In the genomic region with DNA sequence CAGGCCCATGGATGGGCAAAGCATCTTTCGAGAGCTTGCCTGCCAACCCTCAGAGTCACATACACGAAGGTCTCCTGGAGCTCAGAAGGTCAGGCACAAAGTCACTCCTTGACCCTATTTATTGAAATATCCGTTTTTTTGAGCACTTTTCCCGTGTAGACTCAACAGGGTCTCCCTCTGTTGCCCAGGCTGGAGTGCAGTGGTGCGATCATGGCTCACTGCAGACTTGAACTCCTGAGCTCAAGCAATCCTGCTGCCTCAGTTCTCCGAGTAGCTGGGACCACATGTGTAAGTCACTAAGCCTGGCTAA, we compare ENCODE assay signal across 17 cellular contexts.
A peak's percentile ranks its signal among the peaks of the same experiment; 100 is the strongest.
DNase-seq lines count a peak whose midpoint lies in the region; ATAC-seq and TF ChIP-seq lines count a peak whose summit lies in the region.
"Had no signal": no experiment of that assay in that cellular context is flagged by ENCODE, and none has a peak within 500 bp of the region (broad histone marks: within the 10 kb centered on the region; RNA-seq: fewer than 3 reads in every experiment).

No MANE protein-coding gene starts in this region.

- H3K79me2 ChIP-seq in osteoblast (ENCODE audit: insufficient read depth, low read length) = no peaks in the 10 kb centered on the region

- H3K4me1 ChIP-seq in osteoblast (ENCODE audit: insufficient read depth, low read length) = no peaks in the 10 kb centered on the region
- H3K4me1 ChIP-seq: BLaER1 treated with 17β-estradiol and CSF1 and Interleukin-3, amounts not matched to agents 10 nM and 100 nM had no signal

- no peak overlapping the region for H2AFZ ChIP-seq in osteoblast (ENCODE audit: low read length)
- H2AFZ ChIP-seq: GM23338 had no signal

- H3K27ac ChIP-seq in WERI-Rb-1 = no peak overlapping the region
- no peak overlapping the region for H3K27ac ChIP-seq in osteoblast (ENCODE audit: low read depth, low read length)
- H3K27ac ChIP-seq: BLaER1 treated with 17β-estradiol and CSF1 and Interleukin-3, amounts not matched to agents 10 nM and 100 nM; HL-60 had no signal

- peaks cover 12% of the 10 kb centered on the region for H3K36me3 ChIP-seq in WERI-Rb-1
- H3K36me3 ChIP-seq in osteoblast (ENCODE audit: insufficient read depth, low read length) = peaks cover 19% of the 10 kb centered on the region

- no peaks in the 10 kb centered on the region for H3K4me1 Mint-ChIP-seq in activated naive CD8-positive, alpha-beta T cell (ENCODE audit: low read depth)
- H3K4me1 Mint-ChIP-seq in activated naive CD8-positive, alpha-beta T cell treated with anti-CD3 and anti-CD28 coated beads, Interleukin-2, amount 50 U/mL, for 24 hours = no peaks in the 10 kb centered on the region
- H3K4me1 Mint-ChIP-seq in chondrocyte (ENCODE audit: low read depth) = no peaks in the 10 kb centered on the region
- H3K4me1 Mint-ChIP-seq: B cell had no signal

- no peaks in the 10 kb centered on the region for H3K27me3 Mint-ChIP-seq in activated naive CD8-positive, alpha-beta T cell
- H3K27me3 Mint-ChIP-seq in activated naive CD8-positive, alpha-beta T cell treated with anti-CD3 and anti-CD28 coated beads, Interleukin-2, amount 50 U/mL, for 24 hours = no peaks in the 10 kb centered on the region
- no peaks in the 10 kb centered on the region for H3K27me3 Mint-ChIP-seq in chondrocyte (ENCODE audit: low read depth)
- H3K27me3 Mint-ChIP-seq: B cell had no signal

- no peak for TF ChIP-seq CTCF in WERI-Rb-1 (IDR thresholded peaks at IDR 0.05; ENCODE audit: low read depth, low read length)
- TF ChIP-seq CTCF in chondrocyte (IDR thresholded peaks at IDR 0.05) = no peak
- no peak for TF ChIP-seq CTCF in osteoblast (IDR thresholded peaks at IDR 0.05; ENCODE audit: extremely low read depth, low read depth, low read length)

- H3K4me3 Mint-ChIP-seq in activated naive CD8-positive, alpha-beta T cell = no peak overlapping the region
- no peak overlapping the region for H3K4me3 Mint-ChIP-seq in activated naive CD8-positive, alpha-beta T cell treated with anti-CD3 and anti-CD28 coated beads, Interleukin-2, amount 50 U/mL, for 24 hours
- no peak overlapping the region for H3K4me3 Mint-ChIP-seq in chondrocyte (ENCODE audit: unreplicated experiment)
- H3K4me3 Mint-ChIP-seq: B cell; CD8-positive, alpha-beta T cell; GM23338; HFFc6 had no signal

- no peaks in the 10 kb centered on the region for H3K36me3 Mint-ChIP-seq in activated naive CD8-positive, alpha-beta T cell
- H3K36me3 Mint-ChIP-seq in activated naive CD8-positive, alpha-beta T cell treated with anti-CD3 and anti-CD28 coated beads, Interleukin-2, amount 50 U/mL, for 24 hours (ENCODE audit: low read depth) = peaks cover 6% of the 10 kb centered on the region
- peaks cover 9% of the 10 kb centered on the region for H3K36me3 Mint-ChIP-seq in chondrocyte (ENCODE audit: low read depth)

- H3K9me3 ChIP-seq in WERI-Rb-1 (ENCODE audit: severe bottlenecking) (no peaks in the 10 kb centered on the region), osteoblast (ENCODE audit: low read depth, low read length) (no peaks in the 10 kb centered on the region)

- peaks cover 4% of the 10 kb centered on the region for H4K20me1 ChIP-seq in osteoblast (ENCODE audit: insufficient read depth, low read length)

- no peak overlapping the region for H3K4me2 ChIP-seq in osteoblast (ENCODE audit: insufficient read depth, low read length)
- H3K4me2 ChIP-seq: BLaER1 treated with 17β-estradiol and CSF1 and Interleukin-3, amounts not matched to agents 10 nM and 100 nM; GM23338 had no signal

- H3K27ac Mint-ChIP-seq in activated naive CD8-positive, alpha-beta T cell = peak overlapping the region; percentile 13
- H3K27ac Mint-ChIP-seq in activated naive CD8-positive, alpha-beta T cell treated with anti-CD3 and anti-CD28 coated beads, Interleukin-2, amount 50 U/mL, for 24 hours = no peak overlapping the region
- no peak overlapping the region for H3K27ac Mint-ChIP-seq in chondrocyte (ENCODE audit: unreplicated experiment)
- H3K27ac Mint-ChIP-seq: B cell; CD8-positive, alpha-beta T cell; GM23338; HFFc6 had no signal

- no peak for ATAC-seq in activated naive CD8-positive, alpha-beta T cell treated with anti-CD3 and anti-CD28 coated beads, Interleukin-2, amount 50 U/mL, for 24 hours
- ATAC-seq in stimulated activated naive CD8-positive, alpha-beta T cell treated with anti-CD3 and anti-CD28 coated beads, Interleukin-15, Interleukin-2, amounts not matched to agents 100 U/mL and 50 U/mL, for 24 hours = no peak
- ATAC-seq: CD8-positive, alpha-beta T cell; GM23338; HCT116 had no signal

- H3K27me3 ChIP-seq in WERI-Rb-1 (ENCODE audit: insufficient read depth, low read depth, severe bottlenecking) (no peaks in the 10 kb centered on the region), osteoblast (ENCODE audit: insufficient read depth, low read length) (no peaks in the 10 kb centered on the region)
- H3K27me3 ChIP-seq: BLaER1 treated with 17β-estradiol and CSF1 and Interleukin-3, amounts not matched to agents 10 nM and 100 nM had no signal

- no peak for DNase-seq in activated naive CD8-positive, alpha-beta T cell treated with anti-CD3 and anti-CD28 coated beads, Interleukin-2, amount 50 U/mL, for 24 hours
- DNase-seq in WERI-Rb-1 = peak; percentile 5
- DNase-seq in chondrocyte (ENCODE audit: low spot score) = peak; percentile 13
- peak; percentile 73 for DNase-seq in osteoblast (ENCODE audit: insufficient read length, low spot score, missing footprints)
- DNase-seq in NCI-H2196 (lab: John Stamatoyannopoulos, UW; ENCODE audit: unreplicated experiment) = no peak
- DNase-seq in stimulated activated naive CD8-positive, alpha-beta T cell treated with anti-CD3 and anti-CD28 coated beads, Interleukin-15, Interleukin-2, amounts not matched to agents 100 U/mL and 50 U/mL, for 24 hours = no peak
- DNase-seq: Calu3, DMS79 treated with DMSO at 0.1 percent for 48 hours, GF-D8, HFFc6 had no signal

- H3K4me3 ChIP-seq in WERI-Rb-1 (ENCODE audit: low read depth, low read length) (no peak overlapping the region), osteoblast (ENCODE audit: insufficient read depth, low read length) (no peak overlapping the region)
- H3K4me3 ChIP-seq: BLaER1 treated with 17β-estradiol and CSF1 and Interleukin-3, amounts not matched to agents 10 nM and 100 nM; GM23338 had no signal

- no peaks in the 10 kb centered on the region for H3K9me3 Mint-ChIP-seq in activated naive CD8-positive, alpha-beta T cell (ENCODE audit: low read depth)
- no peaks in the 10 kb centered on the region for H3K9me3 Mint-ChIP-seq in activated naive CD8-positive, alpha-beta T cell treated with anti-CD3 and anti-CD28 coated beads, Interleukin-2, amount 50 U/mL, for 24 hours
- no peaks in the 10 kb centered on the region for H3K9me3 Mint-ChIP-seq in chondrocyte (ENCODE audit: low read depth)
- H3K9me3 Mint-ChIP-seq: CD8-positive, alpha-beta T cell; HFFc6 had no signal

Comparison
In these comparisons a context has a peak if more than half of its experiments do, and no peak if none do; other contexts are left out.
1. DNase-seq: peak in WERI-Rb-1 (single experiment), chondrocyte (single experiment) and osteoblast (single experiment); none in activated naive CD8-positive, alpha-beta T cell treated with anti-CD3 and anti-CD28 coated beads, Interleukin-2, amount 50 U/mL, for 24 hours (single experiment), NCI-H2196 (single experiment) and stimulated activated naive CD8-positive, alpha-beta T cell treated with anti-CD3 and anti-CD28 coated beads, Interleukin-15, Interleukin-2, amounts not matched to agents 100 U/mL and 50 U/mL, for 24 hours (single experiment).